ENCODE assay signal across 8 cellular contexts in the genomic region with DNA sequence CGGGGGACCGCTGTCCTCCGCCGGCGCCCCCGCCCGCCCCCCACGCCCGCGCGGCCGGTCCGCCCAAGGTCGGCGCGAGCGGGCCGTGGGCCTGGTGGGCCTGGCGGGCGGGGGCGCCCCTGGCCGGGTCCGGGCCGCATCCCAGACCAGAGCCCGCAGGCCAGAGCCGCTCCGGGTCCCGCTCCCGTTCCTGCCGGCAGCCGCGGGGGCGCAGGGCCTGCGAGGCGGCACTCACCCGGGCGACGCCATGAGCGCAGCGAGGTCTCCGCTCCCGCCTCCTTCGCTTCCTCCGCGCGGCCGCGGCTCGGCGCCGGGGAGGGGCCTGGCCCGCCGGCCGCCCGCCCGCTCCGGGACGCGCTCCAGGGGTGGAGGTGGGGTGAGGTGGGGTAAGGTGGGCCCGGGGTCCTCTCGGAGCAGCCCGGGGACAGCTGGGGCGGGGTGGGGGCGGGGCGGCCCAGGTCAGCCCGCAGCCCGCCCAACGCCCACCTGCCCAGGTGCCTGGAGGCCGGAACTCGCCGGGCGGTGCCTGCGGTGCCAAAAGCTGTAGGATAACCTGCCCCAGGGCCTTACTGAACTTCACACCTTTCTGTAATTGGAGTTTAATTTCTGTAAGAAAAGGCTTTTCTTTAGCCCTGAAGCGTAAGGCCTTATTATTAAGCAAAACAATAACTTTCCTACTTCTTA. TPM values are rescaled to one million over a fixed set of nuclear protein-coding genes. Genes with fewer than 3 reads are reported as not detected.
A peak's percentile ranks its signal among the peaks of the same experiment; 100 is the strongest.
DNase-seq lines count a peak whose midpoint lies in the region; ATAC-seq and TF ChIP-seq lines count a peak whose summit lies in the region.

A gene with protein sequence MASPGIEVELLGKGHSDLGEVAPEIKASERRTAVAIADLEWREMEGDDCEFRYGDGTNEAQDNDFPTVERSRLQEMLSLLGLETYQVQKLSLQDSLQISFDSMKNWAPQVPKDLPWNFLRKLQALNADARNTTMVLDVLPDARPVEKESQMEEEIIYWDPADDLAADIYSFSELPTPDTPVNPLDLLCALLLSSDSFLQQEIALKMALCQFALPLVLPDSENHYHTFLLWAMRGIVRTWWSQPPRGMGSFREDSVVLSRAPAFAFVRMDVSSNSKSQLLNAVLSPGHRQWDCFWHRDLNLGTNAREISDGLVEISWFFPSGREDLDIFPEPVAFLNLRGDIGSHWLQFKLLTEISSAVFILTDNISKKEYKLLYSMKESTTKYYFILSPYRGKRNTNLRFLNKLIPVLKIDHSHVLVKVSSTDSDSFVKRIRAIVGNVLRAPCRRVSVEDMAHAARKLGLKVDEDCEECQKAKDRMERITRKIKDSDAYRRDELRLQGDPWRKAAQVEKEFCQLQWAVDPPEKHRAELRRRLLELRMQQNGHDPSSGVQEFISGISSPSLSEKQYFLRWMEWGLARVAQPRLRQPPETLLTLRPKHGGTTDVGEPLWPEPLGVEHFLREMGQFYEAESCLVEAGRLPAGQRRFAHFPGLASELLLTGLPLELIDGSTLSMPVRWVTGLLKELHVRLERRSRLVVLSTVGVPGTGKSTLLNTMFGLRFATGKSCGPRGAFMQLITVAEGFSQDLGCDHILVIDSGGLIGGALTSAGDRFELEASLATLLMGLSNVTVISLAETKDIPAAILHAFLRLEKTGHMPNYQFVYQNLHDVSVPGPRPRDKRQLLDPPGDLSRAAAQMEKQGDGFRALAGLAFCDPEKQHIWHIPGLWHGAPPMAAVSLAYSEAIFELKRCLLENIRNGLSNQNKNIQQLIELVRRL (minus strand): TSS at position 270 of the 684 bp plus-strand sequence. CDS start 21 bp downstream, at position 249.

- H3K9me3 ChIP-seq in esophagus (ENCODE audit: control insufficient read depth in 2 of 2, insufficient read depth in 1 of 2, low read depth in 1 of 2, low read length in 1 of 2) (no peaks in the 10 kb centered on the region), muscle layer of duodenum (ENCODE audit: control insufficient read depth in 1 of 2, low read length in 2 of 2) (no peaks in the 10 kb centered on the region)

- peak within 1 kb of the TSS; percentile 92 for H3K4me3 Mint-ChIP-seq in stimulated activated naive B cell treated with anti-CD40 and anti-IgM and Interleukin-4, amounts not matched to agents 10 μg/mL and 1 μg/mL and 100 μg/mL, for 72 hours

- H3K4me3 ChIP-seq in esophagus (ENCODE audit: low read depth in 1 of 2, low read length in 2 of 2) (peak within 1 kb of the TSS; percentile 83 to 85), muscle layer of duodenum (ENCODE audit: low read depth in 1 of 2, low read length in 2 of 2) (peak within 1 kb of the TSS; percentile 65 to 75)

- H3K4me1 Mint-ChIP-seq in stimulated activated naive B cell treated with anti-CD40 and anti-IgM and Interleukin-4, amounts not matched to agents 10 μg/mL and 1 μg/mL and 100 μg/mL, for 72 hours = peaks cover 17 to 37% of the 10 kb centered on the region in 2 donors

- H3K36me3 Mint-ChIP-seq in stimulated activated naive B cell treated with anti-CD40 and anti-IgM and Interleukin-4, amounts not matched to agents 10 μg/mL and 1 μg/mL and 100 μg/mL, for 72 hours = peaks cover 0 to 8% of the 10 kb centered on the region in 2 donors

- H3K27ac Mint-ChIP-seq in stimulated activated naive B cell treated with anti-CD40 and anti-IgM and Interleukin-4, amounts not matched to agents 10 μg/mL and 1 μg/mL and 100 μg/mL, for 72 hours = peak within 1 kb of the TSS; percentile 98

- H3K27me3 Mint-ChIP-seq in stimulated activated naive B cell treated with anti-CD40 and anti-IgM and Interleukin-4, amounts not matched to agents 10 μg/mL and 1 μg/mL and 100 μg/mL, for 72 hours = no peaks in the 10 kb centered on the region

- peak; percentile 2 for DNase-seq in NCI-H748 treated with DMSO at 0.1 percent for 48 hours (lab: John Stamatoyannopoulos, UW)
- peak; percentile 71 for DNase-seq in activated T-cell treated with anti-CD3 and anti-CD28 coated beads, Interleukin-2, amount 50 U/mL, for 1 hour
- peak; percentile 29 for DNase-seq in stimulated activated naive B cell treated with anti-CD40 and anti-IgM and Interleukin-4, amounts not matched to agents 10 μg/mL and 1 μg/mL and 100 μg/mL, for 72 hours

- ATAC-seq in GM18502 (IDR thresholded peaks at IDR 0.05; ENCODE audit: poor library complexity, unreplicated experiment) (peak; percentile 86), HG02973 (IDR thresholded peaks at IDR 0.05; ENCODE audit: unreplicated experiment) (peak; percentile 72)
- peak; percentile 88 to 90 for ATAC-seq in stimulated activated naive B cell treated with anti-CD40 and anti-IgM and Interleukin-4, amounts not matched to agents 10 μg/mL and 1 μg/mL and 100 μg/mL, for 72 hours (replicated peaks)

- H3K27ac ChIP-seq in 22Rv1 = peak within 1 kb of the TSS; percentile 80
- peak within 1 kb of the TSS; percentile 90 to 92 for H3K27ac ChIP-seq in esophagus (ENCODE audit: low read depth in 2 of 2, low read length in 1 of 2)
- peak within 1 kb of the TSS; percentile 83 for H3K27ac ChIP-seq in muscle layer of duodenum (ENCODE audit: low read length)

- no peaks in the 10 kb centered on the region for H3K27me3 ChIP-seq in esophagus (ENCODE audit: control insufficient read depth in 1 of 2, insufficient read depth in 2 of 2, low read length in 2 of 2)
- H3K27me3 ChIP-seq in muscle layer of duodenum (ENCODE audit: low read depth, low read length) = no peaks in the 10 kb centered on the region

- 0 to 1% methylated on average over 40 to 74 of the region's 74 CpGs for WGBS in esophagus, 2 donors

- no peaks in the 10 kb centered on the region for H3K9me3 Mint-ChIP-seq in stimulated activated naive B cell treated with anti-CD40 and anti-IgM and Interleukin-4, amounts not matched to agents 10 μg/mL and 1 μg/mL and 100 μg/mL, for 72 hours

- H3K4me1 ChIP-seq in esophagus (ENCODE audit: control insufficient read depth in 2 of 2, insufficient read depth in 2 of 2, low read length in 1 of 2) (peaks cover 3 to 10% of the 10 kb centered on the region in 2 donors), muscle layer of duodenum (ENCODE audit: control insufficient read depth in 1 of 2, insufficient read depth in 2 of 2, low read length in 2 of 2) (peaks cover 13 to 15% of the 10 kb centered on the region in 2 donors)

- H3K36me3 ChIP-seq in esophagus (ENCODE audit: control insufficient read depth in 2 of 2, insufficient read depth in 2 of 2, low read length in 1 of 2) = no peaks in the 10 kb centered on the region
- no peaks in the 10 kb centered on the region for H3K36me3 ChIP-seq in muscle layer of duodenum (ENCODE audit: control insufficient read depth in 1 of 2, insufficient read depth in 2 of 2, low read length in 2 of 2)

- no peak for TF ChIP-seq CTCF in 22Rv1 (IDR thresholded peaks at IDR 0.05)

RNA-seq across cellular contexts. Expression of the gene that starts here (rescaled TPM):
- 10 to 100 TPM; 12.2 to 18.8 TPM for polyA plus RNA-seq in esophagus

Comparison
In these comparisons a context has a peak if more than half of its experiments do, and no peak if none do; other contexts are left out.
1. Peak in every context shown above with its lines: DNase-seq, ATAC-seq, H3K4me3 ChIP-seq and H3K27ac ChIP-seq.
2. DNase-seq: peak in every context shown above with its lines; median percentile 71 in activated T-cell treated with anti-CD3 and anti-CD28 coated beads, Interleukin-2, amount 50 U/mL, for 1 hour; 29 in stimulated activated naive B cell treated with anti-CD40 and anti-IgM and Interleukin-4, amounts not matched to agents 10 μg/mL and 1 μg/mL and 100 μg/mL, for 72 hours; 2 in NCI-H748 treated with DMSO at 0.1 percent for 48 hours.